ENCODE assay signal across 1 cellular context in genomic region chr10:78974409-78975317, GRCh38.
TF ChIP-seq lines count a peak whose summit lies in the region.

No MANE protein-coding gene starts in this region.

TF ChIP-seq in HEK293, 187 proteins besides CTCF, POLR2A, EP300 and RAD21 (continued from another document):
- TF ChIP-seq ZNF560 (tag by site-specific recombination; IDR thresholded peaks at IDR 0.05; ENCODE audit: borderline replicate concordance): no peak
- TF ChIP-seq ZNF423 (tag by site-specific recombination; IDR thresholded peaks at IDR 0.05): peak; percentile 69
- 0 out of 2 replicates have a peak, but pooled peaks have one; percentile 10 for TF ChIP-seq ZEB2 (tag by site-specific recombination; IDR thresholded peaks at IDR 0.05)
- TF ChIP-seq ZNF155 (tag by site-specific recombination; IDR thresholded peaks at IDR 0.05): no peak
- TF ChIP-seq ZNF639 (tag by site-specific recombination; IDR thresholded peaks at IDR 0.05): no peak
- 0 out of 2 replicates have a peak, but pooled peaks have one; percentile 7 for TF ChIP-seq ZNF629 (tag by site-specific recombination; IDR thresholded peaks at IDR 0.05)
- TF ChIP-seq ZNF23 (tag by site-specific recombination; IDR thresholded peaks at IDR 0.05; ENCODE audit: borderline replicate concordance): no peak
- no peak; the same call in 1 of the 2 replicates for TF ChIP-seq GLIS1 (tag by site-specific recombination; IDR thresholded peaks at IDR 0.05)
- peak; percentile 91 for TF ChIP-seq ZNF366 (tag by site-specific recombination; conservative IDR thresholded peaks at IDR 0.05)
- peak; percentile 53; the same call in 1 of the 2 replicates for TF ChIP-seq ZNF146 (tag by site-specific recombination; IDR thresholded peaks at IDR 0.05)
- no peak for TF ChIP-seq ZNF280C (tag by site-specific recombination; IDR thresholded peaks at IDR 0.05)
- TF ChIP-seq EGR2 (tag by site-specific recombination; IDR thresholded peaks at IDR 0.05; ENCODE audit: low read depth): no peak
- TF ChIP-seq ZNF324 (tag by site-specific recombination; IDR thresholded peaks at IDR 0.05): no peak
- TF ChIP-seq MZF1 (tag by site-specific recombination; IDR thresholded peaks at IDR 0.05; ENCODE audit: borderline replicate concordance): no peak
- no peak for TF ChIP-seq ZFHX2 (tag by site-specific recombination; conservative IDR thresholded peaks at IDR 0.05)
- TF ChIP-seq, protein P1, sequence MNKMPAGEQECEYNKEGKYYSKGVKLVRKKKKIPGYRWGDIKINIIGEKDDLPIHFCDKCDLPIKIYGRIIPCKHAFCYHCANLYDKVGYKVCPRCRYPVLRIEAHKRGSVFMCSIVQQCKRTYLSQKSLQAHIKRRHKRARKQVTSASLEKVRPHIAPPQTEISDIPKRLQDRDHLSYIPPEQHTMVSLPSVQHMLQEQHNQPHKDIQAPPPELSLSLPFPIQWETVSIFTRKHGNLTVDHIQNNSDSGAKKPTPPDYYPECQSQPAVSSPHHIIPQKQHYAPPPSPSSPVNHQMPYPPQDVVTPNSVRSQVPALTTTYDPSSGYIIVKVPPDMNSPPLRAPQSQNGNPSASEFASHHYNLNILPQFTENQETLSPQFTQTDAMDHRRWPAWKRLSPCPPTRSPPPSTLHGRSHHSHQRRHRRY (tag by site-specific recombination; IDR thresholded peaks at IDR 0.05): no peak
- TF ChIP-seq ZFP69B (tag by site-specific recombination; IDR thresholded peaks at IDR 0.05): peak; percentile 35; the same call in 1 of the 2 replicates
- TF ChIP-seq KLF1 (tag by site-specific recombination; IDR thresholded peaks at IDR 0.05): no peak
- TF ChIP-seq ZBTB17 (tag by site-specific recombination; IDR thresholded peaks at IDR 0.05): peak; percentile 80
- TF ChIP-seq ZSCAN30 (tag by site-specific recombination; IDR thresholded peaks at IDR 0.05): no peak
- TF ChIP-seq ZNF449 (tag by site-specific recombination; IDR thresholded peaks at IDR 0.05): no peak
- TF ChIP-seq ZNF777 (tag by site-specific recombination; IDR thresholded peaks at IDR 0.05; ENCODE audit: borderline replicate concordance): no peak
- TF ChIP-seq ZNF211 (tag by site-specific recombination; IDR thresholded peaks at IDR 0.05; ENCODE audit: low read depth): no peak
- TF ChIP-seq, protein P2, sequence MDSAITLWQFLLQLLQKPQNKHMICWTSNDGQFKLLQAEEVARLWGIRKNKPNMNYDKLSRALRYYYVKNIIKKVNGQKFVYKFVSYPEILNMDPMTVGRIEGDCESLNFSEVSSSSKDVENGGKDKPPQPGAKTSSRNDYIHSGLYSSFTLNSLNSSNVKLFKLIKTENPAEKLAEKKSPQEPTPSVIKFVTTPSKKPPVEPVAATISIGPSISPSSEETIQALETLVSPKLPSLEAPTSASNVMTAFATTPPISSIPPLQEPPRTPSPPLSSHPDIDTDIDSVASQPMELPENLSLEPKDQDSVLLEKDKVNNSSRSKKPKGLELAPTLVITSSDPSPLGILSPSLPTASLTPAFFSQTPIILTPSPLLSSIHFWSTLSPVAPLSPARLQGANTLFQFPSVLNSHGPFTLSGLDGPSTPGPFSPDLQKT (IDR thresholded peaks at IDR 0.05; ENCODE audit: borderline replicate concordance, low read depth, low read length): no peak
- no peak for TF ChIP-seq KLF8 (tag by site-specific recombination; IDR thresholded peaks at IDR 0.05)
- TF ChIP-seq ZBTB49 (tag by site-specific recombination; IDR thresholded peaks at IDR 0.05; ENCODE audit: low read depth): no peak
- no peak for TF ChIP-seq GLI2 (tag by site-specific recombination; IDR thresholded peaks at IDR 0.05; ENCODE audit: borderline replicate concordance, low read depth)
- TF ChIP-seq ZNF362 (tag by site-specific recombination; IDR thresholded peaks at IDR 0.05): no peak
- TF ChIP-seq, protein P3, sequence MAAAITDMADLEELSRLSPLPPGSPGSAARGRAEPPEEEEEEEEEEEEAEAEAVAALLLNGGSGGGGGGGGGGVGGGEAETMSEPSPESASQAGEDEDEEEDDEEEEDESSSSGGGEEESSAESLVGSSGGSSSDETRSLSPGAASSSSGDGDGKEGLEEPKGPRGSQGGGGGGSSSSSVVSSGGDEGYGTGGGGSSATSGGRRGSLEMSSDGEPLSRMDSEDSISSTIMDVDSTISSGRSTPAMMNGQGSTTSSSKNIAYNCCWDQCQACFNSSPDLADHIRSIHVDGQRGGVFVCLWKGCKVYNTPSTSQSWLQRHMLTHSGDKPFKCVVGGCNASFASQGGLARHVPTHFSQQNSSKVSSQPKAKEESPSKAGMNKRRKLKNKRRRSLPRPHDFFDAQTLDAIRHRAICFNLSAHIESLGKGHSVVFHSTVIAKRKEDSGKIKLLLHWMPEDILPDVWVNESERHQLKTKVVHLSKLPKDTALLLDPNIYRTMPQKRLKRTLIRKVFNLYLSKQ (tag by site-specific recombination; IDR thresholded peaks at IDR 0.05; ENCODE audit: borderline replicate concordance): no peak
- no peak for TF ChIP-seq RBAK (tag by site-specific recombination; IDR thresholded peaks at IDR 0.05)
- TF ChIP-seq BCL11A (tag by site-specific recombination; IDR thresholded peaks at IDR 0.05; ENCODE audit: low read depth): no peak
- TF ChIP-seq SP7 (tag by site-specific recombination; IDR thresholded peaks at IDR 0.05): peak; percentile 52
- TF ChIP-seq ZXDB (tag by site-specific recombination; IDR thresholded peaks at IDR 0.05): peak; percentile 6
- 0 out of 2 replicates have a peak, but pooled peaks have one; percentile 30 for TF ChIP-seq ZNF660 (tag by site-specific recombination; IDR thresholded peaks at IDR 0.05)
